1 cellular context compared by ENCODE assay signal in the genomic region with DNA sequence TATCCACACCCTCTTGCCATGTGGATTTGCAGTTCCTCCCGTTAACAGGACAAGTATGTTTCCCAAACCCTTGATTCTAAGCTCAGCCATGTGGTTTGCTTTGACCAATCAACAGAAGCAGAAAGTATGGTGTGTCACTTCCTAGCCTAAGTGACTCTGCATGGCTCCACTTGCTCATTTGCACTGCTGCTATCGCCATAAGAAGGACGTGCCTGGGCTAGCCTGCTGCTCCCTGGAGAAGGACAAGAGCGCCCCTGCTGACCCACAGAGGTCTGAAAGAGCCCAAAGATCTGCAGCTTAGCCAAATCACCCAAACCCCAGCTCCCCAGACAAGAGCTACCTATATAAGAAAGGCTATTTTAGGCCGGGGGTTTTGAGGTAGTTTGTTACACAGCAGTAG.
TF ChIP-seq lines count a peak whose summit lies in the region.

No MANE protein-coding gene starts in this region.

TF ChIP-seq in WTC11, 78 proteins besides CTCF, POLR2A, EP300 and RAD21 (continued from another document):
- TF ChIP-seq, protein P1, sequence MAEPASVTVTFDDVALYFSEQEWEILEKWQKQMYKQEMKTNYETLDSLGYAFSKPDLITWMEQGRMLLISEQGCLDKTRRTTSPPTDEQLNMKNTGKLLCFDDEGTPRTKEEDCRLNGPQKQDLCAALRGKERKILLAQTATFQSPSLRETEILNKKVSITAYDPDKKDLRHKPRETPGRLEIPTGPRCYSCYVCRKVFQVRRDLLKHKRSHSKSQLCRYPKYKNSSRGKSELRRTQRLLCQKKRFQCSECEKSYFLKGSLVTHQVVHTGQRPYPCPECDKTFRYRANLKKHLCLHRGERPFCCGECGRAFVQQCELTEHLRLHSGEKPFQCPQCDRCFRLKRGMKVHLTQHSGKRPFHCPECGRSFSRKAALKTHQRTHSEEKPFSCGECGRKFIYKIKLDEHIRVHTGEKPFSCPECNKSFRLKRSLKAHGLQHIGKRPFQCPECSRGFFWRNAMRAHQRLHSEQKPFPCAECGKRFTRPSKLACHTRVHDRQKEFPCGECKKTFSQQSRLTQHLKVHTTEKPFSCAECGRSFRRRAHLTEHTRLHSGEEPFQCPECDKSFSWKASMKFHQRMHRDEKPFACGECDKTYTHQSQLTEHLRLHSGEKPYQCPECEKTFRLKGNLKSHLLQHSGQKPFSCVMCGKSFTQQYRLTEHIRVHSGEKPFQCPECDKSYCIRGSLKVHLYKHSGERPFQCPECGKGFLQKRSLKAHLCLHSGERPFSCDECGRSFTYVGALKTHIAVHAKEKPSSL (CRISPR knock-in tag; conservative IDR thresholded peaks at IDR 0.05): no peak
- TF ChIP-seq, protein P2, sequence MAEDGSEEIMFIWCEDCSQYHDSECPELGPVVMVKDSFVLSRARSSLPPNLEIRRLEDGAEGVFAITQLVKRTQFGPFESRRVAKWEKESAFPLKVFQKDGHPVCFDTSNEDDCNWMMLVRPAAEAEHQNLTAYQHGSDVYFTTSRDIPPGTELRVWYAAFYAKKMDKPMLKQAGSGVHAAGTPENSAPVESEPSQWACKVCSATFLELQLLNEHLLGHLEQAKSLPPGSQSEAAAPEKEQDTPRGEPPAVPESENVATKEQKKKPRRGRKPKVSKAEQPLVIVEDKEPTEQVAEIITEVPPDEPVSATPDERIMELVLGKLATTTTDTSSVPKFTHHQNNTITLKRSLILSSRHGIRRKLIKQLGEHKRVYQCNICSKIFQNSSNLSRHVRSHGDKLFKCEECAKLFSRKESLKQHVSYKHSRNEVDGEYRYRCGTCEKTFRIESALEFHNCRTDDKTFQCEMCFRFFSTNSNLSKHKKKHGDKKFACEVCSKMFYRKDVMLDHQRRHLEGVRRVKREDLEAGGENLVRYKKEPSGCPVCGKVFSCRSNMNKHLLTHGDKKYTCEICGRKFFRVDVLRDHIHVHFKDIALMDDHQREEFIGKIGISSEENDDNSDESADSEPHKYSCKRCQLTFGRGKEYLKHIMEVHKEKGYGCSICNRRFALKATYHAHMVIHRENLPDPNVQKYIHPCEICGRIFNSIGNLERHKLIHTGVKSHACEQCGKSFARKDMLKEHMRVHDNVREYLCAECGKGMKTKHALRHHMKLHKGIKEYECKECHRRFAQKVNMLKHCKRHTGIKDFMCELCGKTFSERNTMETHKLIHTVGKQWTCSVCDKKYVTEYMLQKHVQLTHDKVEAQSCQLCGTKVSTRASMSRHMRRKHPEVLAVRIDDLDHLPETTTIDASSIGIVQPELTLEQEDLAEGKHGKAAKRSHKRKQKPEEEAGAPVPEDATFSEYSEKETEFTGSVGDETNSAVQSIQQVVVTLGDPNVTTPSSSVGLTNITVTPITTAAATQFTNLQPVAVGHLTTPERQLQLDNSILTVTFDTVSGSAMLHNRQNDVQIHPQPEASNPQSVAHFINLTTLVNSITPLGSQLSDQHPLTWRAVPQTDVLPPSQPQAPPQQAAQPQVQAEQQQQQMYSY (CRISPR knock-in tag; IDR thresholded peaks at IDR 0.05): no peak
- TF ChIP-seq, protein P3, sequence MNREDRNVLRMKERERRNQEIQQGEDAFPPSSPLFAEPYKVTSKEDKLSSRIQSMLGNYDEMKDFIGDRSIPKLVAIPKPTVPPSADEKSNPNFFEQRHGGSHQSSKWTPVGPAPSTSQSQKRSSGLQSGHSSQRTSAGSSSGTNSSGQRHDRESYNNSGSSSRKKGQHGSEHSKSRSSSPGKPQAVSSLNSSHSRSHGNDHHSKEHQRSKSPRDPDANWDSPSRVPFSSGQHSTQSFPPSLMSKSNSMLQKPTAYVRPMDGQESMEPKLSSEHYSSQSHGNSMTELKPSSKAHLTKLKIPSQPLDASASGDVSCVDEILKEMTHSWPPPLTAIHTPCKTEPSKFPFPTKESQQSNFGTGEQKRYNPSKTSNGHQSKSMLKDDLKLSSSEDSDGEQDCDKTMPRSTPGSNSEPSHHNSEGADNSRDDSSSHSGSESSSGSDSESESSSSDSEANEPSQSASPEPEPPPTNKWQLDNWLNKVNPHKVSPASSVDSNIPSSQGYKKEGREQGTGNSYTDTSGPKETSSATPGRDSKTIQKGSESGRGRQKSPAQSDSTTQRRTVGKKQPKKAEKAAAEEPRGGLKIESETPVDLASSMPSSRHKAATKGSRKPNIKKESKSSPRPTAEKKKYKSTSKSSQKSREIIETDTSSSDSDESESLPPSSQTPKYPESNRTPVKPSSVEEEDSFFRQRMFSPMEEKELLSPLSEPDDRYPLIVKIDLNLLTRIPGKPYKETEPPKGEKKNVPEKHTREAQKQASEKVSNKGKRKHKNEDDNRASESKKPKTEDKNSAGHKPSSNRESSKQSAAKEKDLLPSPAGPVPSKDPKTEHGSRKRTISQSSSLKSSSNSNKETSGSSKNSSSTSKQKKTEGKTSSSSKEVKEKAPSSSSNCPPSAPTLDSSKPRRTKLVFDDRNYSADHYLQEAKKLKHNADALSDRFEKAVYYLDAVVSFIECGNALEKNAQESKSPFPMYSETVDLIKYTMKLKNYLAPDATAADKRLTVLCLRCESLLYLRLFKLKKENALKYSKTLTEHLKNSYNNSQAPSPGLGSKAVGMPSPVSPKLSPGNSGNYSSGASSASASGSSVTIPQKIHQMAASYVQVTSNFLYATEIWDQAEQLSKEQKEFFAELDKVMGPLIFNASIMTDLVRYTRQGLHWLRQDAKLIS (CRISPR knock-in tag; IDR thresholded peaks at IDR 0.05; ENCODE audit: borderline replicate concordance): no peak
TF ChIP-seq in WTC11: peak in this region for 0.
